In genomic region chr2:240603081-240603835, GRCh38 we compare ENCODE assay signal across 15 cellular contexts. TPM values are rescaled to one million over a fixed set of nuclear protein-coding genes. Genes with fewer than 3 reads are reported as not detected.
DNase-seq lines count a peak whose midpoint lies in the region; ATAC-seq and TF ChIP-seq lines count a peak whose summit lies in the region.
"Had no signal": no experiment of that assay in that cellular context is flagged by ENCODE, and none has a peak within 500 bp of the region (broad histone marks: within the 10 kb centered on the region; RNA-seq: fewer than 3 reads in every experiment).

No MANE protein-coding gene starts in this region.

- H3K4me3 ChIP-seq in RWPE2 (ENCODE audit: severe bottlenecking): no peak overlapping the region
- H3K4me3 ChIP-seq in osteoblast (ENCODE audit: insufficient read depth, low read length): no peak overlapping the region
- H3K4me3 ChIP-seq: body of pancreas had no signal

- no peaks in the 10 kb centered on the region for H3K79me2 ChIP-seq in osteoblast (ENCODE audit: insufficient read depth, low read length)

- no peak for ATAC-seq in activated CD4-positive, CD25-positive, alpha-beta regulatory T cell treated with anti-CD3 and anti-CD28 coated beads, Interleukin-2, amount 50 U/mL, for 24 hours
- ATAC-seq in RWPE2 (ENCODE audit: low read depth): no peak
- ATAC-seq in GM19463 (IDR thresholded peaks at IDR 0.05; ENCODE audit: unreplicated experiment): no peak
- ATAC-seq: foreskin keratinocyte had no signal

- no peaks in the 10 kb centered on the region for H3K36me3 ChIP-seq in RWPE2 (ENCODE audit: low read depth)
- H3K36me3 ChIP-seq in osteoblast (ENCODE audit: insufficient read depth, low read length): no peaks in the 10 kb centered on the region

- no peak for TF ChIP-seq CTCF in RWPE2 (IDR thresholded peaks at IDR 0.05; ENCODE audit: poor library complexity, severe bottlenecking)
- no peak for TF ChIP-seq CTCF in osteoblast (IDR thresholded peaks at IDR 0.05; ENCODE audit: extremely low read depth, low read depth, low read length)

- H3K27me3 ChIP-seq in RWPE2 (ENCODE audit: insufficient read depth, poor library complexity, severe bottlenecking) (no peaks in the 10 kb centered on the region), osteoblast (ENCODE audit: insufficient read depth, low read length) (no peaks in the 10 kb centered on the region)
- H3K27me3 ChIP-seq: body of pancreas, foreskin keratinocyte had no signal

- H3K4me1 ChIP-seq in RWPE2 (ENCODE audit: insufficient read depth, poor library complexity, severe bottlenecking): no peaks in the 10 kb centered on the region
- H3K4me1 ChIP-seq in osteoblast (ENCODE audit: insufficient read depth, low read length): no peaks in the 10 kb centered on the region
- H3K4me1 ChIP-seq: foreskin keratinocyte had no signal

- DNase-seq in activated CD4-positive, CD25-positive, alpha-beta regulatory T cell treated with anti-CD3 and anti-CD28 coated beads, Interleukin-2, amount 50 U/mL, for 72 hours: peak; percentile 17
- DNase-seq in RWPE2 (ENCODE audit: low spot score): peak; percentile 31
- DNase-seq in osteoblast (ENCODE audit: insufficient read length, low spot score, missing footprints): peak; percentile 65
- no peak for DNase-seq in NK-92 treated with Interleukin-12 subunit alpha and Interleukin-12 subunit beta, amount 100 ng/mL, for 24 hours (lab: John Stamatoyannopoulos, UW)
- DNase-seq: 8988T; activated CD4-positive, alpha-beta T cell treated with anti-CD3 and anti-CD28 coated beads for 1 hour; body of pancreas; foreskin keratinocyte; kidney glomerular epithelial cell; NCI-H1417; OCI-M1 had no signal

- H2AFZ ChIP-seq in osteoblast (ENCODE audit: low read length): no peak overlapping the region

- H3K27ac ChIP-seq in RWPE2 (ENCODE audit: poor library complexity, severe bottlenecking) (no peak overlapping the region), osteoblast (ENCODE audit: low read depth, low read length) (no peak overlapping the region)
- H3K27ac ChIP-seq: body of pancreas, foreskin keratinocyte had no signal

- peaks cover 4% of the 10 kb centered on the region for H4K20me1 ChIP-seq in osteoblast (ENCODE audit: insufficient read depth, low read length)

- no peak overlapping the region for H3K4me2 ChIP-seq in osteoblast (ENCODE audit: insufficient read depth, low read length)

- H3K9me3 ChIP-seq in RWPE2 (ENCODE audit: severe bottlenecking) (no peaks in the 10 kb centered on the region), osteoblast (ENCODE audit: low read depth, low read length) (no peaks in the 10 kb centered on the region)
- H3K9me3 ChIP-seq: body of pancreas had no signal

RNA-seq across cellular contexts. Expression of gene CAPN10, which starts 16.7 kb away (rescaled TPM):
- 21.0 and 22.1 TPM in 2 replicates for total RNA-seq in osteoblast

RNA-seq across cellular contexts. Expression of gene GPR35, which starts 22.0 kb away (rescaled TPM):
- total RNA-seq in osteoblast: 1.1 and 1.5 TPM in 2 replicates
- total RNA-seq: G401, SK-MEL-5 had no signal

RNA-seq across cellular contexts. Expression of gene RNPEPL1, which starts 35.0 kb away (rescaled TPM):
- 13.0 and 14.7 TPM in 2 replicates for total RNA-seq in osteoblast

RNA-seq across cellular contexts. Expression of gene DUSP28, which starts 43.1 kb away (rescaled TPM):
- total RNA-seq in osteoblast: 3.2 and 4.7 TPM in 2 replicates

RNA-seq across cellular contexts. Expression of gene ANKMY1, which starts 45.5 kb away (rescaled TPM):
- 11.2 and 11.5 TPM in 2 replicates for total RNA-seq in osteoblast
